Comparison of ENCODE assay signal across 1 cellular context in the genomic region with DNA sequence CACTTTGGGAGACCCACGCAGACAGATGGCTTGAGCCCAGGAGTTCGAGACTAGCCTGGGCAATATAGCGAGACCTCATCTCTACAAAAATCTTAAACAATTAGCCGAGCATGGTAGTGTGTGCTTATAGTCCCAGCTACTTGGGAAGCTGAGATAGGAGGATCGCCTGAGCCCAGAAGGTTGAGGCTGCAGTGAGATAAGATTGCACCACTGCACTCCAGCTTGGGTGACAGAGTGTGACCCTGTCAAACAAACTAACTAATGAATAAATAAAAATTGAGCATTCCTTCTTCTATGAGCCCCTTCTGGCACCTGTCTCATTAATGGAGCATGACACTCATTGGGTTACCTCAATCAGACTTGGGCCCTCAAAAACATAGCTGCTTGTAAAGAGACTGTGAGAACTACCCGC.
TF ChIP-seq lines count a peak whose summit lies in the region.

No MANE protein-coding gene starts in this region.

TF ChIP-seq in GM23338, 12 proteins besides CTCF, POLR2A, EP300 and RAD21:
- TF ChIP-seq, protein P1, sequence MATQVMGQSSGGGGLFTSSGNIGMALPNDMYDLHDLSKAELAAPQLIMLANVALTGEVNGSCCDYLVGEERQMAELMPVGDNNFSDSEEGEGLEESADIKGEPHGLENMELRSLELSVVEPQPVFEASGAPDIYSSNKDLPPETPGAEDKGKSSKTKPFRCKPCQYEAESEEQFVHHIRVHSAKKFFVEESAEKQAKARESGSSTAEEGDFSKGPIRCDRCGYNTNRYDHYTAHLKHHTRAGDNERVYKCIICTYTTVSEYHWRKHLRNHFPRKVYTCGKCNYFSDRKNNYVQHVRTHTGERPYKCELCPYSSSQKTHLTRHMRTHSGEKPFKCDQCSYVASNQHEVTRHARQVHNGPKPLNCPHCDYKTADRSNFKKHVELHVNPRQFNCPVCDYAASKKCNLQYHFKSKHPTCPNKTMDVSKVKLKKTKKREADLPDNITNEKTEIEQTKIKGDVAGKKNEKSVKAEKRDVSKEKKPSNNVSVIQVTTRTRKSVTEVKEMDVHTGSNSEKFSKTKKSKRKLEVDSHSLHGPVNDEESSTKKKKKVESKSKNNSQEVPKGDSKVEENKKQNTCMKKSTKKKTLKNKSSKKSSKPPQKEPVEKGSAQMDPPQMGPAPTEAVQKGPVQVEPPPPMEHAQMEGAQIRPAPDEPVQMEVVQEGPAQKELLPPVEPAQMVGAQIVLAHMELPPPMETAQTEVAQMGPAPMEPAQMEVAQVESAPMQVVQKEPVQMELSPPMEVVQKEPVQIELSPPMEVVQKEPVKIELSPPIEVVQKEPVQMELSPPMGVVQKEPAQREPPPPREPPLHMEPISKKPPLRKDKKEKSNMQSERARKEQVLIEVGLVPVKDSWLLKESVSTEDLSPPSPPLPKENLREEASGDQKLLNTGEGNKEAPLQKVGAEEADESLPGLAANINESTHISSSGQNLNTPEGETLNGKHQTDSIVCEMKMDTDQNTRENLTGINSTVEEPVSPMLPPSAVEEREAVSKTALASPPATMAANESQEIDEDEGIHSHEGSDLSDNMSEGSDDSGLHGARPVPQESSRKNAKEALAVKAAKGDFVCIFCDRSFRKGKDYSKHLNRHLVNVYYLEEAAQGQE (IDR thresholded peaks at IDR 0.05; ENCODE audit: unreplicated experiment), result no peak
- TF ChIP-seq EZH2 (IDR thresholded peaks at IDR 0.05; ENCODE audit: low read depth, unreplicated experiment) (no peak), NANOG (IDR thresholded peaks at IDR 0.05; ENCODE audit: borderline replicate concordance) (no peak), ZNF114 (CRISPR knock-in tag; IDR thresholded peaks at IDR 0.05) (no peak), STAT1 (IDR thresholded peaks at IDR 0.05; ENCODE audit: unreplicated experiment) (no peak), EZH2phosphoT487 (IDR thresholded peaks at IDR 0.05; ENCODE audit: unreplicated experiment) (no peak), POLR2AphosphoS5 (IDR thresholded peaks at IDR 0.05; ENCODE audit: low read depth) (no peak), JUNB (IDR thresholded peaks at IDR 0.05; ENCODE audit: unreplicated experiment) (no peak), CREB1 (CRISPR knock-in tag; IDR thresholded peaks at IDR 0.05; ENCODE audit: low read depth) (no peak), ZNF331 (CRISPR knock-in tag; IDR thresholded peaks at IDR 0.05; ENCODE audit: low read depth) (no peak)
- TF ChIP-seq, protein P2, sequence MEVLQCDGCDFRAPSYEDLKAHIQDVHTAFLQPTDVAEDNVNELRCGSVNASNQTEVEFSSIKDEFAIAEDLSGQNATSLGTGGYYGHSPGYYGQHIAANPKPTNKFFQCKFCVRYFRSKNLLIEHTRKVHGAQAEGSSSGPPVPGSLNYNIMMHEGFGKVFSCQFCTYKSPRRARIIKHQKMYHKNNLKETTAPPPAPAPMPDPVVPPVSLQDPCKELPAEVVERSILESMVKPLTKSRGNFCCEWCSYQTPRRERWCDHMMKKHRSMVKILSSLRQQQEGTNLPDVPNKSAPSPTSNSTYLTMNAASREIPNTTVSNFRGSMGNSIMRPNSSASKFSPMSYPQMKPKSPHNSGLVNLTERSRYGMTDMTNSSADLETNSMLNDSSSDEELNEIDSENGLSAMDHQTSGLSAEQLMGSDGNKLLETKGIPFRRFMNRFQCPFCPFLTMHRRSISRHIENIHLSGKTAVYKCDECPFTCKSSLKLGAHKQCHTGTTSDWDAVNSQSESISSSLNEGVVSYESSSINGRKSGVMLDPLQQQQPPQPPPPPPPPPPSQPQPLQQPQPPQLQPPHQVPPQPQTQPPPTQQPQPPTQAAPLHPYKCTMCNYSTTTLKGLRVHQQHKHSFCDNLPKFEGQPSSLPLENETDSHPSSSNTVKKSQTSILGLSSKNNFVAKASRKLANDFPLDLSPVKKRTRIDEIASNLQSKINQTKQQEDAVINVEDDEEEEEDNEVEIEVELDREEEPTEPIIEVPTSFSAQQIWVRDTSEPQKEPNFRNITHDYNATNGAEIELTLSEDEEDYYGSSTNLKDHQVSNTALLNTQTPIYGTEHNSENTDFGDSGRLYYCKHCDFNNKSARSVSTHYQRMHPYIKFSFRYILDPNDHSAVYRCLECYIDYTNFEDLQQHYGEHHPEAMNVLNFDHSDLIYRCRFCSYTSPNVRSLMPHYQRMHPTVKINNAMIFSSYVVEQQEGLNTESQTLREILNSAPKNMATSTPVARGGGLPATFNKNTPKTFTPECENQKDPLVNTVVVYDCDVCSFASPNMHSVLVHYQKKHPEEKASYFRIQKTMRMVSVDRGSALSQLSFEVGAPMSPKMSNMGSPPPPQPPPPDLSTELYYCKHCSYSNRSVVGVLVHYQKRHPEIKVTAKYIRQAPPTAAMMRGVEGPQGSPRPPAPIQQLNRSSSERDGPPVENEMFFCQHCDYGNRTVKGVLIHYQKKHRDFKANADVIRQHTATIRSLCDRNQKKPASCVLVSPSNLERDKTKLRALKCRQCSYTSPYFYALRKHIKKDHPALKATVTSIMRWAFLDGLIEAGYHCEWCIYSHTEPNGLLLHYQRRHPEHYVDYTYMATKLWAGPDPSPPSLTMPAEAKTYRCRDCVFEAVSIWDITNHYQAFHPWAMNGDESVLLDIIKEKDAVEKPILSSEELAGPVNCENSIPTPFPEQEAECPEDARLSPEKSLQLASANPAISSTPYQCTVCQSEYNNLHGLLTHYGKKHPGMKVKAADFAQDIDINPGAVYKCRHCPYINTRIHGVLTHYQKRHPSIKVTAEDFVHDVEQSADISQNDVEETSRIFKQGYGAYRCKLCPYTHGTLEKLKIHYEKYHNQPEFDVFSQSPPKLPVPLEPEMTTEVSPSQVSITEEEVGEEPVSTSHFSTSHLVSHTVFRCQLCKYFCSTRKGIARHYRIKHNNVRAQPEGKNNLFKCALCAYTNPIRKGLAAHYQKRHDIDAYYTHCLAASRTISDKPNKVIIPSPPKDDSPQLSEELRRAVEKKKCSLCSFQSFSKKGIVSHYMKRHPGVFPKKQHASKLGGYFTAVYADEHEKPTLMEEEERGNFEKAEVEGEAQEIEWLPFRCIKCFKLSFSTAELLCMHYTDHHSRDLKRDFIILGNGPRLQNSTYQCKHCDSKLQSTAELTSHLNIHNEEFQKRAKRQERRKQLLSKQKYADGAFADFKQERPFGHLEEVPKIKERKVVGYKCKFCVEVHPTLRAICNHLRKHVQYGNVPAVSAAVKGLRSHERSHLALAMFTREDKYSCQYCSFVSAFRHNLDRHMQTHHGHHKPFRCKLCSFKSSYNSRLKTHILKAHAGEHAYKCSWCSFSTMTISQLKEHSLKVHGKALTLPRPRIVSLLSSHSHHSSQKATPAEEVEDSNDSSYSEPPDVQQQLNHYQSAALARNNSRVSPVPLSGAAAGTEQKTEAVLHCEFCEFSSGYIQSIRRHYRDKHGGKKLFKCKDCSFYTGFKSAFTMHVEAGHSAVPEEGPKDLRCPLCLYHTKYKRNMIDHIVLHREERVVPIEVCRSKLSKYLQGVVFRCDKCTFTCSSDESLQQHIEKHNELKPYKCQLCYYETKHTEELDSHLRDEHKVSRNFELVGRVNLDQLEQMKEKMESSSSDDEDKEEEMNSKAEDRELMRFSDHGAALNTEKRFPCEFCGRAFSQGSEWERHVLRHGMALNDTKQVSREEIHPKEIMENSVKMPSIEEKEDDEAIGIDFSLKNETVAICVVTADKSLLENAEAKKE (CRISPR knock-in tag; IDR thresholded peaks at IDR 0.05), result no peak
- TF ChIP-seq, protein P3, sequence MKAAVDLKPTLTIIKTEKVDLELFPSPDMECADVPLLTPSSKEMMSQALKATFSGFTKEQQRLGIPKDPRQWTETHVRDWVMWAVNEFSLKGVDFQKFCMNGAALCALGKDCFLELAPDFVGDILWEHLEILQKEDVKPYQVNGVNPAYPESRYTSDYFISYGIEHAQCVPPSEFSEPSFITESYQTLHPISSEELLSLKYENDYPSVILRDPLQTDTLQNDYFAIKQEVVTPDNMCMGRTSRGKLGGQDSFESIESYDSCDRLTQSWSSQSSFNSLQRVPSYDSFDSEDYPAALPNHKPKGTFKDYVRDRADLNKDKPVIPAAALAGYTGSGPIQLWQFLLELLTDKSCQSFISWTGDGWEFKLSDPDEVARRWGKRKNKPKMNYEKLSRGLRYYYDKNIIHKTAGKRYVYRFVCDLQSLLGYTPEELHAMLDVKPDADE (IDR thresholded peaks at IDR 0.05), result no peak
